Comparison of ENCODE assay signal across 34 cellular contexts in genomic region chr5:14460844-14461398, GRCh38.
"Had no signal": no experiment of that assay in that cellular context is flagged by ENCODE, and none has a peak within 500 bp of the region (broad histone marks: within the 10 kb centered on the region; RNA-seq: fewer than 3 reads in every experiment).

No MANE protein-coding gene starts in this region.

- H3K9me3 ChIP-seq: adrenal gland, body of pancreas, esophagus squamous epithelium, gastrocnemius medialis had no signal

- H3K27ac Mint-ChIP-seq: activated CD4-positive, alpha-beta memory T cell treated with anti-CD3 and anti-CD28 coated beads for 36 hours; activated CD4-positive, alpha-beta T cell treated with anti-CD3 and anti-CD28 coated beads for 36 hours; activated CD4-positive, alpha-beta T cell treated with anti-CD3 and anti-CD28 coated beads, Interleukin-2, amount 10 ng/mL, durations not matched to agents 24 days and 14 days; activated CD8-positive, alpha-beta memory T cell treated with anti-CD3 and anti-CD28 coated beads, Interleukin-2, amount 10 ng/mL, durations not matched to agents 7 days and 5 days; activated CD8-positive, alpha-beta T cell treated with anti-CD3 and anti-CD28 coated beads, Interleukin-2, amount 10 ng/mL, durations not matched to agents 7 days and 5 days; activated naive CD4-positive, alpha-beta T cell treated with anti-CD3 and anti-CD28 coated beads for 36 hours; activated naive CD4-positive, alpha-beta T cell treated with anti-CD3 and anti-CD28 coated beads, Interleukin-2, amount 50 U/mL, for 24 hours; activated naive CD8-positive, alpha-beta T cell treated with anti-CD3 and anti-CD28 coated beads for 36 hours; activated naive CD8-positive, alpha-beta T cell treated with anti-CD3 and anti-CD28 coated beads, Interleukin-2, amount 50 U/mL, for 24 hours; activated T-helper 1 cell treated with anti-CD3 and anti-CD28 coated beads, Interleukin-12 subunit alpha, Interleukin-12 subunit beta, Interleukin-2, Interleukin-4 antibody, amounts not matched to agents 30 ng/mL and 10 ng/mL and 1 ng/mL, durations not matched to agents 14 hours and 24 hours and 36 hours; activated T-helper 2 cell treated with anti-CD3 and anti-CD28 coated beads, Interferon-gamma antibody, Interleukin-2, Interleukin-4, amounts not matched to agents 10 μg/mL and 5 μg/mL and 100 μg/mL, durations not matched to agents 14 hours and 24 hours and 36 hours; T-helper 17 cell; T-helper 2 cell treated with Interferon-gamma antibody and Interleukin-4, amounts not matched to agents 5 μg/mL and 100 μg/mL, for 36 hours had no signal

- H3K9me3 Mint-ChIP-seq: activated CD4-positive, alpha-beta memory T cell treated with anti-CD3 and anti-CD28 coated beads for 36 hours; activated CD4-positive, alpha-beta T cell treated with anti-CD3 and anti-CD28 coated beads, Interleukin-2, amount 10 ng/mL, durations not matched to agents 24 days and 14 days; activated naive CD4-positive, alpha-beta T cell treated with anti-CD3 and anti-CD28 coated beads for 36 hours; activated naive CD4-positive, alpha-beta T cell treated with anti-CD3 and anti-CD28 coated beads, Interleukin-2, amount 50 U/mL, for 24 hours; activated naive CD8-positive, alpha-beta T cell treated with anti-CD3 and anti-CD28 coated beads for 36 hours; activated naive CD8-positive, alpha-beta T cell treated with anti-CD3 and anti-CD28 coated beads, Interleukin-2, amount 50 U/mL, for 24 hours; activated T-helper 1 cell treated with anti-CD3 and anti-CD28 coated beads, Interleukin-12 subunit alpha, Interleukin-12 subunit beta, Interleukin-2, Interleukin-4 antibody, amounts not matched to agents 30 ng/mL and 10 ng/mL and 1 ng/mL, durations not matched to agents 14 hours and 24 hours and 36 hours; activated T-helper 2 cell treated with anti-CD3 and anti-CD28 coated beads, Interferon-gamma antibody, Interleukin-2, Interleukin-4, amounts not matched to agents 10 μg/mL and 5 μg/mL and 100 μg/mL, durations not matched to agents 14 hours and 24 hours and 36 hours; T-helper 2 cell treated with Interferon-gamma antibody and Interleukin-4, amounts not matched to agents 5 μg/mL and 100 μg/mL, for 36 hours had no signal

- H3K4me3 ChIP-seq: adrenal gland, body of pancreas, esophagus squamous epithelium, gastrocnemius medialis had no signal

- DNase-seq: activated CD4-positive, alpha-beta memory T cell treated with anti-CD3 and anti-CD28 coated beads for 36 hours; activated CD4-positive, alpha-beta T cell treated with anti-CD3 and anti-CD28 coated beads for 36 hours; activated CD4-positive, alpha-beta T cell treated with anti-CD3 and anti-CD28 coated beads, Interleukin-2, amount 10 ng/mL, durations not matched to agents 24 days and 14 days; activated CD4-positive, CD25-positive, alpha-beta regulatory T cell; activated CD4-positive, CD25-positive, alpha-beta regulatory T cell treated with anti-CD3 and anti-CD28 coated beads, Interleukin-2, amount 50 U/mL, for 72 hours; activated CD8-positive, alpha-beta memory T cell treated with anti-CD3 and anti-CD28 coated beads, Interleukin-2, amount 10 ng/mL, durations not matched to agents 7 days and 5 days; activated CD8-positive, alpha-beta memory T cell treated with anti-CD3 and anti-CD28 coated beads, Interleukin-2, amount 50 U/mL, for 4 hours; activated CD8-positive, alpha-beta T cell treated with anti-CD3 and anti-CD28 coated beads, Interleukin-2, amount 10 ng/mL, durations not matched to agents 7 days and 5 days; activated effector memory CD4-positive, alpha-beta T cell treated with anti-CD3 and anti-CD28 coated beads, Interleukin-2, amount 50 U/mL, for 16 hours; activated naive CD4-positive, alpha-beta T cell treated with anti-CD3 and anti-CD28 coated beads for 36 hours; activated naive CD8-positive, alpha-beta T cell treated with anti-CD3 and anti-CD28 coated beads for 36 hours; activated naive CD8-positive, alpha-beta T cell treated with anti-CD3 and anti-CD28 coated beads, Interleukin-2, amount 50 U/mL, for 24 hours; activated T-cell treated with anti-CD3 and anti-CD28 coated beads, Interleukin-2, amount 50 U/mL, for 1 hour; activated T-cell treated with anti-CD3 and anti-CD28 coated beads, Interleukin-2, amount 50 U/mL, for 48 hours; adrenal gland; amygdala; aorta; caudate nucleus; cortex of kidney; dermis blood vessel endothelial cell; effector CD4-positive, alpha-beta T cell; esophagus squamous epithelium; foreskin keratinocyte; gastrocnemius medialis; T-helper 1 cell; T-helper 17 cell; T1000; WERI-Rb-1 had no signal

- H3K4me1 ChIP-seq: adrenal gland had no signal

- H3K27ac ChIP-seq: adrenal gland, body of pancreas, epithelial cell of prostate, esophagus squamous epithelium, foreskin keratinocyte, gastrocnemius medialis, WERI-Rb-1 had no signal

- H3K4me3 Mint-ChIP-seq: activated CD4-positive, alpha-beta memory T cell treated with anti-CD3 and anti-CD28 coated beads for 36 hours; activated CD4-positive, alpha-beta T cell treated with anti-CD3 and anti-CD28 coated beads for 36 hours; activated CD4-positive, alpha-beta T cell treated with anti-CD3 and anti-CD28 coated beads, Interleukin-2, amount 10 ng/mL, durations not matched to agents 24 days and 14 days; activated CD8-positive, alpha-beta memory T cell treated with anti-CD3 and anti-CD28 coated beads, Interleukin-2, amount 10 ng/mL, durations not matched to agents 7 days and 5 days; activated CD8-positive, alpha-beta T cell treated with anti-CD3 and anti-CD28 coated beads, Interleukin-2, amount 10 ng/mL, durations not matched to agents 7 days and 5 days; activated naive CD4-positive, alpha-beta T cell treated with anti-CD3 and anti-CD28 coated beads for 36 hours; activated naive CD4-positive, alpha-beta T cell treated with anti-CD3 and anti-CD28 coated beads, Interleukin-2, amount 50 U/mL, for 24 hours; activated naive CD8-positive, alpha-beta T cell treated with anti-CD3 and anti-CD28 coated beads for 36 hours; activated naive CD8-positive, alpha-beta T cell treated with anti-CD3 and anti-CD28 coated beads, Interleukin-2, amount 50 U/mL, for 24 hours; activated T-helper 1 cell treated with anti-CD3 and anti-CD28 coated beads, Interleukin-12 subunit alpha, Interleukin-12 subunit beta, Interleukin-2, Interleukin-4 antibody, amounts not matched to agents 30 ng/mL and 10 ng/mL and 1 ng/mL, durations not matched to agents 14 hours and 24 hours and 36 hours; T-helper 17 cell; T-helper 2 cell treated with Interferon-gamma antibody and Interleukin-4, amounts not matched to agents 5 μg/mL and 100 μg/mL, for 36 hours had no signal

- ATAC-seq: activated CD4-positive, alpha-beta T cell treated with anti-CD3 and anti-CD28 coated beads for 36 hours; activated CD8-positive, alpha-beta memory T cell treated with anti-CD3 and anti-CD28 coated beads, Interleukin-2, amount 10 ng/mL, durations not matched to agents 7 days and 5 days; activated CD8-positive, alpha-beta T cell treated with anti-CD3 and anti-CD28 coated beads, Interleukin-2, amount 10 ng/mL, durations not matched to agents 7 days and 5 days; activated naive CD8-positive, alpha-beta T cell treated with anti-CD3 and anti-CD28 coated beads, Interleukin-2, amount 50 U/mL, for 24 hours; body of pancreas; foreskin keratinocyte; gastrocnemius medialis; T-helper 17 cell had no signal

- H3K4me1 Mint-ChIP-seq: activated CD4-positive, alpha-beta T cell treated with anti-CD3 and anti-CD28 coated beads for 36 hours; activated CD4-positive, alpha-beta T cell treated with anti-CD3 and anti-CD28 coated beads, Interleukin-2, amount 10 ng/mL, durations not matched to agents 24 days and 14 days; activated CD8-positive, alpha-beta memory T cell treated with anti-CD3 and anti-CD28 coated beads, Interleukin-2, amount 10 ng/mL, durations not matched to agents 7 days and 5 days; activated naive CD4-positive, alpha-beta T cell treated with anti-CD3 and anti-CD28 coated beads, Interleukin-2, amount 50 U/mL, for 24 hours; activated naive CD8-positive, alpha-beta T cell treated with anti-CD3 and anti-CD28 coated beads for 36 hours; activated naive CD8-positive, alpha-beta T cell treated with anti-CD3 and anti-CD28 coated beads, Interleukin-2, amount 50 U/mL, for 24 hours had no signal

- H3K27me3 ChIP-seq: adrenal gland, body of pancreas, esophagus squamous epithelium, foreskin keratinocyte, gastrocnemius medialis had no signal

- H3K27me3 Mint-ChIP-seq: activated CD4-positive, alpha-beta memory T cell treated with anti-CD3 and anti-CD28 coated beads for 36 hours; activated CD4-positive, alpha-beta T cell treated with anti-CD3 and anti-CD28 coated beads for 36 hours; activated CD4-positive, alpha-beta T cell treated with anti-CD3 and anti-CD28 coated beads, Interleukin-2, amount 10 ng/mL, durations not matched to agents 24 days and 14 days; activated CD8-positive, alpha-beta memory T cell treated with anti-CD3 and anti-CD28 coated beads, Interleukin-2, amount 10 ng/mL, durations not matched to agents 7 days and 5 days; activated naive CD4-positive, alpha-beta T cell treated with anti-CD3 and anti-CD28 coated beads, Interleukin-2, amount 50 U/mL, for 24 hours; activated naive CD8-positive, alpha-beta T cell treated with anti-CD3 and anti-CD28 coated beads for 36 hours; activated naive CD8-positive, alpha-beta T cell treated with anti-CD3 and anti-CD28 coated beads, Interleukin-2, amount 50 U/mL, for 24 hours; T-helper 17 cell had no signal

- H3K36me3 Mint-ChIP-seq: activated CD4-positive, alpha-beta memory T cell treated with anti-CD3 and anti-CD28 coated beads for 36 hours; activated CD8-positive, alpha-beta memory T cell treated with anti-CD3 and anti-CD28 coated beads, Interleukin-2, amount 10 ng/mL, durations not matched to agents 7 days and 5 days; activated naive CD4-positive, alpha-beta T cell treated with anti-CD3 and anti-CD28 coated beads, Interleukin-2, amount 50 U/mL, for 24 hours; activated naive CD8-positive, alpha-beta T cell treated with anti-CD3 and anti-CD28 coated beads for 36 hours had no signal
